ENCODE assay signal across 7 cellular contexts in genomic region chr4:24471623-24472510, GRCh38.
DNase-seq lines count a peak whose midpoint lies in the region; ATAC-seq and TF ChIP-seq lines count a peak whose summit lies in the region.

No MANE protein-coding gene starts in this region.

- in situ Hi-C loops in GM13976 (cut with MboI; ENCODE audit: low sequenced_read_pairs, unreplicated experiment): no loop called here

- no peak for TF ChIP-seq CTCF in GM13976 (IDR thresholded peaks at IDR 0.05; ENCODE audit: borderline replicate concordance, control extremely low read depth, extremely low read depth, insufficient read depth, missing control alignments)
- TF ChIP-seq CTCF in upper lobe of right lung (IDR thresholded peaks at IDR 0.05): no peak

- H3K4me3 ChIP-seq in SJSA1 (peak overlapping the region; percentile 39), mucosa of rectum (ENCODE audit: low read length in 2 of 2) (peak overlapping the region; percentile 60 to 89), upper lobe of right lung (peak overlapping the region; percentile 65)

- intact Hi-C loops in upper lobe of right lung (cut with DNase I): no loop called here

- no peak overlapping the region for H3K27ac ChIP-seq in SJSA1
- H3K27ac ChIP-seq in mucosa of rectum (ENCODE audit: low read depth in 2 of 2, low read length in 2 of 2): no peak overlapping the region
- H3K27ac ChIP-seq in upper lobe of right lung: no peak overlapping the region

- DNase-seq in GM13976 (ENCODE audit: low spot score) (peak; percentile 47), SJSA1 (ENCODE audit: low read depth in 1 of 2, low spot score in 2 of 2) (no peak), ecto neural progenitor cell (ENCODE audit: low spot score) (peak; percentile 65), upper lobe of right lung (no peak), DMS153 treated with DMSO at 0.1 percent for 48 hours (lab: John Stamatoyannopoulos, UW; ENCODE audit: unreplicated experiment) (no peak), left lobe of liver (ENCODE audit: low spot score) (no peak)

- H3K36me3 ChIP-seq in SJSA1: no peaks in the 10 kb centered on the region
- no peaks in the 10 kb centered on the region for H3K36me3 ChIP-seq in mucosa of rectum (ENCODE audit: control insufficient read depth in 2 of 2, insufficient read depth in 2 of 2, low read length in 2 of 2)
- no peaks in the 10 kb centered on the region for H3K36me3 ChIP-seq in upper lobe of right lung

- no peak for ATAC-seq in upper lobe of right lung
- ATAC-seq in left lobe of liver: no peak

- H3K9ac ChIP-seq in mucosa of rectum (ENCODE audit: low read depth in 1 of 2, low read length in 2 of 2): peak overlapping the region in 1 of 2 donors; percentile 4

- H3K4me1 ChIP-seq in SJSA1 (replicated peaks) (peaks cover 12% of the 10 kb centered on the region), mucosa of rectum (ENCODE audit: control insufficient read depth in 2 of 2, insufficient read depth in 2 of 2, low read length in 2 of 2) (peaks cover 20 to 25% of the 10 kb centered on the region in 2 donors), upper lobe of right lung (peaks cover 18% of the 10 kb centered on the region)

- H3K9me3 ChIP-seq in SJSA1 (replicated peaks) (no peaks in the 10 kb centered on the region), mucosa of rectum (ENCODE audit: control insufficient read depth in 2 of 2, low read length in 2 of 2) (no peaks in the 10 kb centered on the region), upper lobe of right lung (no peaks in the 10 kb centered on the region)

- H3K27me3 ChIP-seq in SJSA1 (replicated peaks) (peaks cover 24% of the 10 kb centered on the region), mucosa of rectum (ENCODE audit: control insufficient read depth in 2 of 2, insufficient read depth in 2 of 2, low read length in 2 of 2) (peaks cover 16 to 38% of the 10 kb centered on the region in 2 donors), upper lobe of right lung (peaks cover 33% of the 10 kb centered on the region)

Comparison
In these comparisons a context has a peak if more than half of its experiments do, and no peak if none do; other contexts are left out.
1. DNase-seq: peak in GM13976 (single experiment) and ecto neural progenitor cell (single experiment); none in SJSA1 (0 of 2), upper lobe of right lung (single experiment), DMS153 treated with DMSO at 0.1 percent for 48 hours (single experiment) and left lobe of liver (single experiment).
2. Peak in every context shown above with its lines, with median percentiles within 50 percentile points of each other: H3K4me3 ChIP-seq.